9 cellular contexts compared by ENCODE assay signal in genomic region chr16:11681526-11681925, GRCh38. TPM values are rescaled to one million over a fixed set of nuclear protein-coding genes. Genes with fewer than 3 reads are reported as not detected.
DNase-seq lines count a peak whose midpoint lies in the region; ATAC-seq and TF ChIP-seq lines count a peak whose summit lies in the region.
"Had no signal": no experiment of that assay in that cellular context is flagged by ENCODE, and none has a peak within 500 bp of the region (broad histone marks: within the 10 kb centered on the region; RNA-seq: fewer than 3 reads in every experiment).

No MANE protein-coding gene starts in this region.

- 7 to 21% (median 11%) methylated on average over 2 of the region's 2 CpGs for WGBS in spleen, 5 donors

- peak overlapping the region; percentile 66 for H3K4me3 Mint-ChIP-seq in activated CD4-positive, alpha-beta T cell treated with anti-CD3 and anti-CD28 coated beads, Interleukin-2, amount 10 ng/mL, durations not matched to agents 24 days and 14 days
- H3K4me3 Mint-ChIP-seq in activated naive CD8-positive, alpha-beta T cell treated with anti-CD3 and anti-CD28 coated beads for 36 hours: peak overlapping the region; percentile 29

- peak; percentile 68 for DNase-seq in activated CD4-positive, alpha-beta T cell treated with anti-CD3 and anti-CD28 coated beads, Interleukin-2, amount 10 ng/mL, durations not matched to agents 24 days and 14 days
- no peak for DNase-seq in activated CD4-positive, alpha-beta T cell treated with anti-CD3 and anti-CD28 coated beads, Interleukin-2, amount 50 U/mL, for 48 hours
- no peak for DNase-seq in activated naive CD8-positive, alpha-beta T cell treated with anti-CD3 and anti-CD28 coated beads for 36 hours
- DNase-seq in spleen (peak; percentile 82), HuH-7 (ENCODE audit: low spot score) (no peak)
- no peak for DNase-seq in stimulated activated CD4-positive, alpha-beta T cell treated with anti-CD3 and anti-CD28 coated beads, Interleukin-4, amount 100 ng/mL, for 1 hour
- DNase-seq: activated gamma-delta T cell treated with Interleukin-2 at 50 U/mL for 16 hours had no signal

- no peaks in the 10 kb centered on the region for H3K27me3 Mint-ChIP-seq in activated CD4-positive, alpha-beta T cell treated with anti-CD3 and anti-CD28 coated beads, Interleukin-2, amount 10 ng/mL, durations not matched to agents 24 days and 14 days
- H3K27me3 Mint-ChIP-seq in activated naive CD8-positive, alpha-beta T cell treated with anti-CD3 and anti-CD28 coated beads for 36 hours: no peaks in the 10 kb centered on the region

- H3K27me3 ChIP-seq in spleen (replicated peaks in 1 of 7): no peaks in the 10 kb centered on the region

- peak overlapping the region in 1 of 8 donors; percentile 25 for H3K4me3 ChIP-seq in spleen

- no peak for TF ChIP-seq CTCF in spleen (IDR thresholded peaks at IDR 0.05 in 8 of 11, conservative IDR thresholded peaks at IDR 0.05 in 3 of 11)

- H3K4me1 ChIP-seq in spleen: peaks cover 65 to 100% (median 82%) of the 10 kb centered on the region in 6 donors

- ATAC-seq in HG03066 (IDR thresholded peaks at IDR 0.05; ENCODE audit: low read depth, unreplicated experiment) (peak; percentile 12), HG02678 (IDR thresholded peaks at IDR 0.05; ENCODE audit: unreplicated experiment) (no peak)

- peaks cover 69% of the 10 kb centered on the region for H3K36me3 Mint-ChIP-seq in activated CD4-positive, alpha-beta T cell treated with anti-CD3 and anti-CD28 coated beads, Interleukin-2, amount 10 ng/mL, durations not matched to agents 24 days and 14 days (ENCODE audit: low read depth)
- H3K36me3 Mint-ChIP-seq in activated naive CD8-positive, alpha-beta T cell treated with anti-CD3 and anti-CD28 coated beads for 36 hours: peaks cover 11% of the 10 kb centered on the region

- intact Hi-C loops in activated CD4-positive, alpha-beta T cell treated with anti-CD3 and anti-CD28 coated beads, Interleukin-2, amount 10 ng/mL, durations not matched to agents 24 days and 14 days (cut with micrococcal nuclease): no loop called here
- intact Hi-C loops in spleen (cut with DNase I; ENCODE audit: low total_unique reads): no loop called here

- peaks cover 0 to 87% (median 63%) of the 10 kb centered on the region in 6 donors for H3K36me3 ChIP-seq in spleen

- TF ChIP-seq POLR2A in spleen (IDR thresholded peaks at IDR 0.05): no peak

- H3K4me1 Mint-ChIP-seq in activated CD4-positive, alpha-beta T cell treated with anti-CD3 and anti-CD28 coated beads, Interleukin-2, amount 10 ng/mL, durations not matched to agents 24 days and 14 days: peaks cover 46% of the 10 kb centered on the region
- H3K4me1 Mint-ChIP-seq in activated naive CD8-positive, alpha-beta T cell treated with anti-CD3 and anti-CD28 coated beads for 36 hours: peaks cover 59% of the 10 kb centered on the region

- peak overlapping the region; percentile 81 for H3K27ac Mint-ChIP-seq in activated CD4-positive, alpha-beta T cell treated with anti-CD3 and anti-CD28 coated beads, Interleukin-2, amount 10 ng/mL, durations not matched to agents 24 days and 14 days
- H3K27ac Mint-ChIP-seq in activated naive CD8-positive, alpha-beta T cell treated with anti-CD3 and anti-CD28 coated beads for 36 hours: peak overlapping the region; percentile 76

- no peaks in the 10 kb centered on the region for H3K9me3 Mint-ChIP-seq in activated CD4-positive, alpha-beta T cell treated with anti-CD3 and anti-CD28 coated beads, Interleukin-2, amount 10 ng/mL, durations not matched to agents 24 days and 14 days
- H3K9me3 Mint-ChIP-seq in activated naive CD8-positive, alpha-beta T cell treated with anti-CD3 and anti-CD28 coated beads for 36 hours: no peaks in the 10 kb centered on the region

- no peaks in the 10 kb centered on the region for H3K9me3 ChIP-seq in spleen

- peak overlapping the region; percentile 39 to 93 (median 79) for H3K27ac ChIP-seq in spleen

RNA-seq across cellular contexts. Expression of gene SNN, which starts 13.3 kb away (rescaled TPM):
- 8.3 and 9.1 TPM in 2 replicates for total RNA-seq in activated CD4-positive, alpha-beta T cell treated with anti-CD3 and anti-CD28 coated beads, Interleukin-2, amount 10 ng/mL, durations not matched to agents 24 days and 14 days
- total RNA-seq in activated naive CD8-positive, alpha-beta T cell treated with anti-CD3 and anti-CD28 coated beads for 36 hours: 10 to 100 TPM; 10.3 to 11.2 TPM
- total RNA-seq in spleen: 10 to 100 TPM; 44.5 to 59.5 (median 49.1) TPM
- polyA plus RNA-seq in spleen: 10 to 100 TPM; 22.3 to 53.7 (median 25.1) TPM

Comparison
In these comparisons a context has a peak if more than half of its experiments do, and no peak if none do; other contexts are left out.
1. DNase-seq: peak in activated CD4-positive, alpha-beta T cell treated with anti-CD3 and anti-CD28 coated beads, Interleukin-2, amount 10 ng/mL, durations not matched to agents 24 days and 14 days (single experiment) and spleen (single experiment); none in activated CD4-positive, alpha-beta T cell treated with anti-CD3 and anti-CD28 coated beads, Interleukin-2, amount 50 U/mL, for 48 hours (0 of 2), activated naive CD8-positive, alpha-beta T cell treated with anti-CD3 and anti-CD28 coated beads for 36 hours (single experiment), stimulated activated CD4-positive, alpha-beta T cell treated with anti-CD3 and anti-CD28 coated beads, Interleukin-4, amount 100 ng/mL, for 1 hour (single experiment) and HuH-7 (single experiment).